18 cellular contexts compared by ENCODE assay signal in the genomic region with DNA sequence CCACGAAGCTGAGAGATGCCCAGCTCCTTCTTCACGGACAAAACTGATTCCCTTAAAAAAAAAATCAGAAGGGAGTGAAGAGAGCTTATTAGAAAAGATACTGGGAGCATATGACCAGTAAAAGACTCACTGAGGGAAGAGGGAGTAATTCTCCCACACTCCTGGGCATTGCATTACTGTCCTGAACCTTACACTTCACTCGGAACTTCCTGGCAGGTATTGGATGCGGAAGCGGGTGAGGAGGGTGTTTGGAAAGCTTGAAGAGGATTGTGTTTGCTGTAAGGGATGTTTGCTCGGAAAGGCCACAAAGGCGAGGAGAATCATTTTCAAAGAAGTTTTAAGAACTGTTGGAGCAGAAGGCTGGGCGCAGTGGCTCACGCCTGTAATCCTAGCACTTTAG. TPM values are rescaled to one million over a fixed set of nuclear protein-coding genes. Genes with fewer than 3 reads are reported as not detected.
DNase-seq lines count a peak whose midpoint lies in the region; ATAC-seq and TF ChIP-seq lines count a peak whose summit lies in the region.
"Had no signal": no experiment of that assay in that cellular context is flagged by ENCODE, and none has a peak within 500 bp of the region (broad histone marks: within the 10 kb centered on the region; RNA-seq: fewer than 3 reads in every experiment).

No MANE protein-coding gene starts in this region.

- intact Hi-C loops in activated CD4-positive, alpha-beta T cell treated with anti-CD3 and anti-CD28 coated beads, Interleukin-2, amount 10 ng/mL, durations not matched to agents 24 days and 14 days (cut with micrococcal nuclease), result loop anchor here (5.0 kb wide), 1 partner anchor 173 kb away; no protein-coding TSS in a partner anchor
- intact Hi-C loops in lower lobe of right lung (cut with DNase I), result no loop called here
- intact Hi-C loops in thyroid gland (cut with DNase I), result no loop called here

- H3K9me3 ChIP-seq in lower lobe of right lung (no peaks in the 10 kb centered on the region), thyroid gland (no peaks in the 10 kb centered on the region)
- H3K9me3 ChIP-seq: right atrium auricular region had no signal

- peaks cover 39% of the 10 kb centered on the region for H3K4me1 Mint-ChIP-seq in activated CD4-positive, alpha-beta T cell treated with anti-CD3 and anti-CD28 coated beads, Interleukin-2, amount 10 ng/mL, durations not matched to agents 24 days and 14 days
- H3K4me1 Mint-ChIP-seq in chondrocyte (ENCODE audit: low read depth), result peaks cover 34% of the 10 kb centered on the region

- peak overlapping the region; percentile 39 for H3K27ac Mint-ChIP-seq in activated CD4-positive, alpha-beta T cell treated with anti-CD3 and anti-CD28 coated beads, Interleukin-2, amount 10 ng/mL, durations not matched to agents 24 days and 14 days
- peak overlapping the region; percentile 75 for H3K27ac Mint-ChIP-seq in chondrocyte (ENCODE audit: unreplicated experiment)

- TF ChIP-seq CTCF in chondrocyte (IDR thresholded peaks at IDR 0.05) (no peak), lower lobe of right lung (IDR thresholded peaks at IDR 0.05) (no peak), thyroid gland (IDR thresholded peaks at IDR 0.05) (no peak)

- H3K27me3 Mint-ChIP-seq in activated CD4-positive, alpha-beta T cell treated with anti-CD3 and anti-CD28 coated beads, Interleukin-2, amount 10 ng/mL, durations not matched to agents 24 days and 14 days, result no peaks in the 10 kb centered on the region
- no peaks in the 10 kb centered on the region for H3K27me3 Mint-ChIP-seq in chondrocyte (ENCODE audit: low read depth)

- H3K27ac ChIP-seq in lower lobe of right lung (peak overlapping the region; percentile 31), thyroid gland (peak overlapping the region; percentile 66 to 95 (median 81))
- H3K27ac ChIP-seq: right atrium auricular region had no signal

- WGBS in thyroid gland, 2 donors, result 54 to 62% methylated on average over 9 of the region's 9 CpGs

- H3K36me3 ChIP-seq in lower lobe of right lung (no peaks in the 10 kb centered on the region), thyroid gland (no peaks in the 10 kb centered on the region)
- H3K36me3 ChIP-seq: right atrium auricular region had no signal

- no peak overlapping the region for H3K4me3 ChIP-seq in lower lobe of right lung
- no peak overlapping the region for H3K4me3 ChIP-seq in thyroid gland (replicated peaks in 1 of 3)
- H3K4me3 ChIP-seq: right atrium auricular region had no signal

- peak; percentile 73 to 76 for ATAC-seq in lower lobe of right lung
- ATAC-seq in HG03460 (IDR thresholded peaks at IDR 0.05; ENCODE audit: unreplicated experiment), result no peak
- ATAC-seq in HG03439 (IDR thresholded peaks at IDR 0.05; ENCODE audit: unreplicated experiment), result no peak
- ATAC-seq: left cardiac atrium had no signal

- no peak overlapping the region for H3K4me3 Mint-ChIP-seq in activated CD4-positive, alpha-beta T cell treated with anti-CD3 and anti-CD28 coated beads, Interleukin-2, amount 10 ng/mL, durations not matched to agents 24 days and 14 days
- H3K4me3 Mint-ChIP-seq in chondrocyte (ENCODE audit: unreplicated experiment), result peak overlapping the region; percentile 46

- DNase-seq in activated CD4-positive, alpha-beta T cell treated with anti-CD3 and anti-CD28 coated beads, Interleukin-2, amount 10 ng/mL, durations not matched to agents 24 days and 14 days, result no peak
- DNase-seq in activated CD4-positive, alpha-beta T cell treated with anti-CD3 and anti-CD28 coated beads, Interleukin-2, amount 50 U/mL, for 48 hours, result no peak
- DNase-seq in chondrocyte (ENCODE audit: low spot score), result no peak
- DNase-seq in lower lobe of right lung, result no peak
- peak; percentile 26 to 41 for DNase-seq in thyroid gland
- DNase-seq in HuH-7.5 (ENCODE audit: low spot score), result no peak
- DNase-seq: activated CD4-positive, alpha-beta T cell treated with anti-CD3 and anti-CD28 coated beads for 1 hour; activated gamma-delta T cell; cerebellar nuclear complex; COR-L47; effector CD8-positive, alpha-beta T cell; HCEC 1CT; left cardiac atrium; NCI-H1105 treated with DMSO at 0.1 percent for 48 hours; NCI-H510A had no signal

- no peak for TF ChIP-seq POLR2A in thyroid gland (IDR thresholded peaks at IDR 0.05)

- no peaks in the 10 kb centered on the region for H3K27me3 ChIP-seq in lower lobe of right lung (ENCODE audit: low read depth)
- no peaks in the 10 kb centered on the region for H3K27me3 ChIP-seq in thyroid gland
- H3K27me3 ChIP-seq: right atrium auricular region had no signal

- H3K36me3 Mint-ChIP-seq in activated CD4-positive, alpha-beta T cell treated with anti-CD3 and anti-CD28 coated beads, Interleukin-2, amount 10 ng/mL, durations not matched to agents 24 days and 14 days (ENCODE audit: low read depth), result no peaks in the 10 kb centered on the region
- H3K36me3 Mint-ChIP-seq in chondrocyte (ENCODE audit: low read depth), result no peaks in the 10 kb centered on the region

- peaks cover 26% of the 10 kb centered on the region for H3K4me1 ChIP-seq in lower lobe of right lung
- H3K4me1 ChIP-seq in thyroid gland, result peaks cover 20 to 27% of the 10 kb centered on the region in 2 donors
- H3K4me1 ChIP-seq: right atrium auricular region had no signal

- no peaks in the 10 kb centered on the region for H3K9me3 Mint-ChIP-seq in activated CD4-positive, alpha-beta T cell treated with anti-CD3 and anti-CD28 coated beads, Interleukin-2, amount 10 ng/mL, durations not matched to agents 24 days and 14 days
- no peaks in the 10 kb centered on the region for H3K9me3 Mint-ChIP-seq in chondrocyte (ENCODE audit: low read depth)

RNA-seq across cellular contexts. Expression of a gene that starts 0.4 kb away (rescaled TPM):
- total RNA-seq in activated CD4-positive, alpha-beta T cell treated with anti-CD3 and anti-CD28 coated beads, Interleukin-2, amount 10 ng/mL, durations not matched to agents 24 days and 14 days, result 0.07 and 0.09 TPM in 2 replicates
- total RNA-seq in chondrocyte (0.24 to 4.0 TPM (median 3.8 TPM) in 3 replicates), lower lobe of right lung (5.9 TPM), thyroid gland (10 to 100 TPM in 2 of 4 donors, 1 to 10 TPM in 2; 2.4 to 21.1 (median 8.5) TPM)

RNA-seq across cellular contexts. Expression of a gene that starts 40.5 kb away (rescaled TPM):
- total RNA-seq in activated CD4-positive, alpha-beta T cell treated with anti-CD3 and anti-CD28 coated beads, Interleukin-2, amount 10 ng/mL, durations not matched to agents 24 days and 14 days, result 58.3 and 63.9 TPM in 2 replicates
- 24.1 to 28.6 TPM (median 27.4 TPM) in 3 replicates for total RNA-seq in chondrocyte
- total RNA-seq in lower lobe of right lung, result 20.5 TPM
- 10 to 100 TPM; 25.1 to 31.6 (median 27.8) TPM for total RNA-seq in thyroid gland

RNA-seq across cellular contexts. Expression of a gene that starts 57.8 kb away (rescaled TPM):
- total RNA-seq in activated CD4-positive, alpha-beta T cell treated with anti-CD3 and anti-CD28 coated beads, Interleukin-2, amount 10 ng/mL, durations not matched to agents 24 days and 14 days, result 183 and 185 TPM in 2 replicates
- total RNA-seq in chondrocyte, result 95.5 to 110 TPM (median 103 TPM) in 3 replicates
- total RNA-seq in lower lobe of right lung, result 85.1 TPM
- 100 to 1,000 TPM; 106 to 231 (median 189) TPM for total RNA-seq in thyroid gland

Comparison
In these comparisons a context has a peak if more than half of its experiments do, and no peak if none do; other contexts are left out.
1. DNase-seq: peak in thyroid gland (2 of 2); none in activated CD4-positive, alpha-beta T cell treated with anti-CD3 and anti-CD28 coated beads, Interleukin-2, amount 10 ng/mL, durations not matched to agents 24 days and 14 days (single experiment), activated CD4-positive, alpha-beta T cell treated with anti-CD3 and anti-CD28 coated beads, Interleukin-2, amount 50 U/mL, for 48 hours (0 of 2), chondrocyte (single experiment), lower lobe of right lung (single experiment) and HuH-7.5 (single experiment).
2. ATAC-seq: peak in lower lobe of right lung (2 of 2); none in HG03460 (single experiment) and HG03439 (single experiment).